In the genomic region with DNA sequence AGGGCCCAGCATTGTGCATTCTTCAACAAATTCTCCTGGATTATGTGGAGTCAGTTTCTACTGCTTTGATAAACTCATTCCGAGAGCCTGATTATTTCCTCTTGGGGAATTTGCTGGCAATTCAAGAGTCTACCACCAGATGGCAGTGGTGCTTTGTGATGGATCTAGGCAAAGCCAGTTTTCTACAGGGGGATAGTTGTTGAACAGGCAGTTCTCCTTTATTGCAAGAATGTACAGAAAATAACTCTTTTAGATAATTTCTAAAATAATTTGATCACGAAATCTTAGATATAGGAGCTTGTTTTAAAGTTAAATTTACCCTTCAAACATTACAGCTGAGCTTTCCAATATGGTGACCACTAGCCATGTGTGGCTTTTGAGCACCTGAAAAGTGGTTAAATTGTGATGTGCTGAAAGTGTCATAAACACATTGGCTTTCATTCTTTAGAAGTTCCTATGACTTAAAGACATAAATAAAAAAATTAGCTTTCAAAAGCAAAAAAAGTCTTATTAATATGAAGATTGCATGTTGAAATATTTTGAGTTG, we compare ENCODE assay signal across 8 cellular contexts.
A peak's percentile ranks its signal among the peaks of the same experiment; 100 is the strongest.
DNase-seq lines count a peak whose midpoint lies in the region; ATAC-seq, FAIRE-seq and TF ChIP-seq lines count a peak whose summit lies in the region.

No MANE protein-coding gene starts in this region.

- POLR2A ChIA-PET in PC-3 (lab: Charles Lee; ENCODE audit: unreplicated experiment) = no interaction called here

- no peaks in the 10 kb centered on the region for H4K20me1 ChIP-seq in PC-3 (ENCODE audit: low read length)

- FAIRE-seq in D721Med (lab: Jason Lieb, UNC) = peak; percentile 44

- H3K36me3 ChIP-seq in PC-3 (ENCODE audit: low read depth, low read length) (no peaks in the 10 kb centered on the region), prostate gland (no peaks in the 10 kb centered on the region)

- H3K9me2 ChIP-seq in PC-3 (replicated peaks; ENCODE audit: low read length) = no peaks in the 10 kb centered on the region

- H3F3A ChIP-seq in PC-3 (ENCODE audit: low read length, unreplicated experiment) = no peaks in the 10 kb centered on the region

- CTCF ChIA-PET in PC-3 (lab: Charles Lee) = interaction anchor here (0.7 kb wide), 1 partner anchor 36 kb away, joined by 4 read pairs; no protein-coding TSS in a partner anchor

- no peak for DNase-seq in D721Med (ENCODE audit: insufficient read length, low spot score)
- DNase-seq in HT1080 (ENCODE audit: low read depth) = peak; percentile 66
- DNase-seq in PC-3 = peak; percentile 90
- peak; percentile 66 for DNase-seq in activated T-cell treated with anti-CD3 and anti-CD28 coated beads for 24 hours (ENCODE audit: low read depth)
- peak; percentile 93 for DNase-seq in fibroblast of peridontal ligament (ENCODE audit: extremely low read depth)
- DNase-seq in prostate gland (ENCODE audit: low spot score) = peak; percentile 56

- no peak overlapping the region for H3K27ac ChIP-seq in PC-3 (ENCODE audit: low read length)
- no peak overlapping the region for H3K27ac ChIP-seq in prostate gland

- TF ChIP-seq POLR2A in prostate gland (IDR thresholded peaks at IDR 0.05) = no peak

- TF ChIP-seq CTCF in D721Med (IDR thresholded peaks at IDR 0.05; ENCODE audit: insufficient read depth, missing control alignments) = peak; percentile 96
- TF ChIP-seq CTCF in PC-3 (conservative IDR thresholded peaks at IDR 0.05; ENCODE audit: low read depth, low read length) = peak; percentile 97
- TF ChIP-seq CTCF in prostate gland (IDR thresholded peaks at IDR 0.05) = peak; percentile 67 to 90 (median 84)

- WGBS in prostate gland = 42% methylated on average over 2 of the region's 2 CpGs

- no peak overlapping the region for H3K4me2 ChIP-seq in PC-3 (ENCODE audit: low read length)

- ATAC-seq in PC-3 (peak; percentile 45; the same call in 1 of the 2 replicates), HG02798 (IDR thresholded peaks at IDR 0.05; ENCODE audit: poor library complexity, unreplicated experiment) (no peak), HG02759 (IDR thresholded peaks at IDR 0.05; ENCODE audit: unreplicated experiment) (no peak)

- H3K4me3 ChIP-seq in PC-3 (ENCODE audit: low read length) = no peak overlapping the region
- no peak overlapping the region for H3K4me3 ChIP-seq in prostate gland

- H3K27me3 ChIP-seq in PC-3 (ENCODE audit: low read length) (no peaks in the 10 kb centered on the region), prostate gland (replicated peaks; ENCODE audit: insufficient read depth) (no peaks in the 10 kb centered on the region)

- intact Hi-C loops in PC-3 (cut with micrococcal nuclease) (loop anchor here (1.0 to 5.0 kb wide), 3 partner anchors 83 to 750 kb away; no protein-coding TSS in a partner anchor), prostate gland (cut with DNase I) (loop anchor here (10.0 kb wide), 1 partner anchor 366 kb away; a partner anchor contains a TSS)

- no peaks in the 10 kb centered on the region for H3K79me2 ChIP-seq in PC-3 (ENCODE audit: low read length)

- no peak overlapping the region for H3K9ac ChIP-seq in PC-3 (ENCODE audit: low read length)

- no peak overlapping the region for H2AFZ ChIP-seq in PC-3 (ENCODE audit: low read length)

- no peaks in the 10 kb centered on the region for H3K9me3 ChIP-seq in PC-3 (ENCODE audit: low read length)
- no peaks in the 10 kb centered on the region for H3K9me3 ChIP-seq in prostate gland

- H3K4me1 ChIP-seq in PC-3 (ENCODE audit: insufficient read depth, low read length) (no peaks in the 10 kb centered on the region), prostate gland (replicated peaks) (no peaks in the 10 kb centered on the region)

- no TSS peak for BruUV-seq in PC-3 (replicated peaks; lab: Mats Ljungman, UMichigan)
